20 cellular contexts compared by ENCODE assay signal in the genomic region with DNA sequence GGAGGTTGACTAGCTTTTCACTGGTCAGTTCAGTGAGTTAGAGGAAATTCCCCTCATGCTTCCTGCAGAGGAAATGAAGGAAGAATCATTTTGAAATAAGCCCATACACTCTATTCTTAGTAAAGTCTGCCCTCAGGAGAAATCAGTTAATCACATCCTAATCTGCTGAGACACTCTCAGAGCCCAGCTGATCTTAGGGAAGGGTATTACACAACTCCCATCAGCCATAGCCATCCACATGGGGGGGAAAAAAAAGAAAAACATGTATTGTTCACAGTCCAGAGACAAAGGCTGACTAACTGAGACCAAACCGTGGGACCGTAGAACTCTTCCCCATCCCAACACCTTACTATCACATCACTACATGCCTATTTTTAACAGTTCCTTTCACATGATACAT.
"Had no signal": no experiment of that assay in that cellular context is flagged by ENCODE, and none has a peak within 500 bp of the region (broad histone marks: within the 10 kb centered on the region; RNA-seq: fewer than 3 reads in every experiment).

No MANE protein-coding gene starts in this region.

- DNase-seq: activated CD4-positive, alpha-beta T cell treated with anti-CD3 and anti-CD28 coated beads, Interleukin-2, amount 50 U/mL, for 1 hour; activated CD8-positive, alpha-beta memory T cell treated with anti-CD3 and anti-CD28 coated beads, Interleukin-2, amount 50 U/mL, for 4 hours; activated effector memory CD4-positive, alpha-beta T cell treated with Interleukin-2 at 50 U/mL for 16 hours; activated naive CD4-positive, alpha-beta T cell treated with anti-CD3 and anti-CD28 coated beads, Interleukin-2, amount 10 ng/mL, durations not matched to agents 7 days and 5 days; activated T-cell treated with anti-CD3 and anti-CD28 coated beads, Interleukin-2, amount 50 U/mL, for 4 hours; aorta; cerebellar nuclear complex; effector CD8-positive, alpha-beta T cell; esophagus squamous epithelium; mesenchymal stem cell; natural killer cell; nucleus accumbens; retina; spleen; stimulated activated CD4-positive, alpha-beta T cell treated with anti-CD3 and anti-CD28 coated beads, Interleukin-4, amount 100 ng/mL, for 4 hours; upper lobe of right lung had no signal

- H3K36me3 ChIP-seq: breast epithelium, esophagus squamous epithelium, spleen, thoracic aorta, upper lobe of right lung had no signal

- H3K27ac ChIP-seq: breast epithelium, esophagus squamous epithelium, spleen, thoracic aorta, upper lobe of right lung had no signal

- H3K4me1 ChIP-seq: breast epithelium, esophagus squamous epithelium, spleen, upper lobe of right lung had no signal

- H3K9me3 ChIP-seq: esophagus squamous epithelium, thoracic aorta, upper lobe of right lung had no signal

- H3K4me3 ChIP-seq: breast epithelium, esophagus squamous epithelium, spleen, thoracic aorta, upper lobe of right lung had no signal

- H3K27me3 ChIP-seq: breast epithelium, esophagus squamous epithelium, spleen, upper lobe of right lung had no signal

- ATAC-seq: activated CD4-positive, CD25-positive, alpha-beta regulatory T cell treated with anti-CD3 and anti-CD28 coated beads, Interleukin-2, amount 50 U/mL, for 24 hours; activated T-cell treated with anti-CD3 and anti-CD28 coated beads, Interleukin-2, amount 50 U/mL, for 4 hours; natural killer cell; stimulated activated memory B cell treated with anti-CD40 and anti-IgM and Interleukin-4, amounts not matched to agents 10 μg/mL and 1 μg/mL and 100 μg/mL, for 72 hours; upper lobe of right lung had no signal
